20 cellular contexts compared by ENCODE assay signal in the genomic region with DNA sequence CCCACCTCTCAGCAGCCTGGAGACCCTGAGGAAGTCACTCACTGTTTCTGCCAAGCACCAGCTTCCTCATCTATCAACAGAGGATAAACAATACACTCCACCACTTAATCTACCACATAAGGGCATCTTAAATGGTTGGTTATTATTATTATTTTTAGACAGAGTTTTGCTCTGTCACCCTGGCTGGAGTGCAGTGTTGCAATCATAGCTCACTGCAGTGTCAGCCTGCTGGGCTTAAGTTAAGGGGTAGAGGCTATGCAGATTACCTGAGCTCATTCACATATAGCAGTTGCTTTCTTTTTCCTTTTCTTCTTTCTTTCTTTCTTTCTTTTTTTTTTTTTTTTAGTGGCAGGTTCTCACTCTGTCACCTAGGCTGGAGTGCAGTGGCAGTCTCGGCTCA. TPM values are rescaled to one million over a fixed set of nuclear protein-coding genes. Genes with fewer than 3 reads are reported as not detected.
"Had no signal": no experiment of that assay in that cellular context is flagged by ENCODE, and none has a peak within 500 bp of the region (broad histone marks: within the 10 kb centered on the region; RNA-seq: fewer than 3 reads in every experiment).

No MANE protein-coding gene starts in this region.

- H3K9ac ChIP-seq: parathyroid adenoma had no signal

- H3K36me3 ChIP-seq: neutrophil, sigmoid colon, spleen, upper lobe of left lung had no signal

- H3K27me3 ChIP-seq: neutrophil, sigmoid colon, spleen, testis, upper lobe of left lung had no signal

- H2AFZ ChIP-seq: parathyroid adenoma had no signal

- H3K4me3 ChIP-seq: sigmoid colon, spleen, testis, upper lobe of left lung had no signal

- H3K27ac ChIP-seq: neutrophil, parathyroid adenoma, sigmoid colon, spleen, testis, upper lobe of left lung had no signal

- H3K9me3 ChIP-seq: neutrophil, testis had no signal

- DNase-seq: activated B cell treated with CpG ODN at 0.5 μM for 24 hours; activated CD4-positive, alpha-beta T cell treated with anti-CD3 and anti-CD28 coated beads for 4 hours; activated naive CD4-positive, alpha-beta T cell treated with anti-CD3 and anti-CD28 coated beads, Interleukin-2, amount 10 ng/mL, durations not matched to agents 7 days and 5 days; activated naive CD8-positive, alpha-beta T cell treated with anti-CD3 and anti-CD28 coated beads, Interleukin-2, amount 50 U/mL, for 24 hours; activated T-cell treated with anti-CD3 and anti-CD28 coated beads, Interleukin-2, amount 50 U/mL, for 24 hours; effector CD8-positive, alpha-beta T cell; left cardiac atrium; mesendoderm; naive thymus-derived CD4-positive, alpha-beta T cell; sigmoid colon; stimulated activated CD4-positive, alpha-beta T cell treated with anti-CD3 and anti-CD28 coated beads, Interleukin-4, amount 100 ng/mL, for 4 hours; T-cell had no signal

- H3K4me1 ChIP-seq: parathyroid adenoma, sigmoid colon, testis, upper lobe of left lung had no signal

- H3K79me2 ChIP-seq: parathyroid adenoma had no signal

- ATAC-seq: activated naive CD8-positive, alpha-beta T cell treated with anti-CD3 and anti-CD28 coated beads, Interleukin-2, amount 50 U/mL, for 24 hours; esophagus mucosa; left cardiac atrium; naive thymus-derived CD4-positive, alpha-beta T cell; stimulated activated memory B cell treated with anti-CD40 and anti-IgM and Interleukin-4, amounts not matched to agents 10 μg/mL and 1 μg/mL and 100 μg/mL, for 72 hours; T-cell had no signal

RNA-seq across cellular contexts. Expression of a gene that starts 59.5 kb away (rescaled TPM):
- total RNA-seq: activated B cell treated with CpG ODN at 0.5 μM for 24 hours; activated CD4-positive, alpha-beta memory T cell treated with anti-CD3 and anti-CD28 coated beads, Interleukin-2, amount 10 ng/mL, durations not matched to agents 7 days and 5 days had no signal
